Comparison of ENCODE assay signal across 11 cellular contexts in the genomic region with DNA sequence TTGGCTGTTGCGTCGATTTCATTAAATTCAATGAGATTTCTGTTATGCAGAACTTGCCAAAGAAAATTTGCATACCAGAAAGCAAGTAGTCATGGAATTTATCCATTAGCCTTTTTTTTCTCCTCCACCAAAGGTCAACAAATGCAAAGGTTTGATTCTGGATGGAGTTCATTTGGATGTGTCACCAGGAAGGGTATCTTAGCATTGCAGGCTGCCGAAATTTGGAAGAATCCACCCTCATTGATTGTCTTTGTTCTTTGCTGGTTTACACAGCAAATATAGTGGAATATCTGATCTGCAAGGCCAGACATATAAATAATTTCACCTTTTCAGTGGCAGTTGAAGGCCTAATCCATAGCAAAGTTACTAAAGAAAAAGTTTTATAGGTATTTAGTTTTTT.
"Had no signal": no experiment of that assay in that cellular context is flagged by ENCODE, and none has a peak within 500 bp of the region (broad histone marks: within the 10 kb centered on the region; RNA-seq: fewer than 3 reads in every experiment).

No MANE protein-coding gene starts in this region.

- H3K4me1 ChIP-seq: HAP-1 had no signal

- DNase-seq: GM23248, GOT3, H7, H9, HCEC 1CT, HFFc6 had no signal

- H2AFZ ChIP-seq: GM23248, GM23338 had no signal

- H3K4me3 ChIP-seq: GM23248, GM23338, HAP-1 had no signal

- H3K27ac ChIP-seq: GM23248 had no signal

- FAIRE-seq: H1, H54 had no signal

- H3K9me3 ChIP-seq: HAP-1 had no signal

- H3K4me2 ChIP-seq: GM23338 had no signal

- H3K36me3 ChIP-seq: HAP-1 had no signal

- H3K9ac ChIP-seq: GM23248 had no signal

- ATAC-seq: GM23338, HCT116 had no signal
